Comparison of ENCODE assay signal across 11 cellular contexts in genomic region chr7:24653316-24654085, GRCh38.
DNase-seq lines count a peak whose midpoint lies in the region; ATAC-seq and TF ChIP-seq lines count a peak whose summit lies in the region.
"Had no signal": no experiment of that assay in that cellular context is flagged by ENCODE, and none has a peak within 500 bp of the region (broad histone marks: within the 10 kb centered on the region; RNA-seq: fewer than 3 reads in every experiment).

No MANE protein-coding gene starts in this region.

- H3K27ac Mint-ChIP-seq in HFFc6 = peak overlapping the region; percentile 56; the same call in 1 of the 2 replicates
- H3K27ac Mint-ChIP-seq in brain = peak overlapping the region in 3 of 5 experiments; percentile 68 to 91 (median 74)

- H3K36me3 Mint-ChIP-seq in HFFc6 (ENCODE audit: low read depth) = no peaks in the 10 kb centered on the region
- H3K36me3 Mint-ChIP-seq in brain = peaks cover 31% of the 10 kb centered on the region

- no peak for ATAC-seq in esophagus mucosa

- peak overlapping the region; percentile 77 for H3K4me3 Mint-ChIP-seq in HFFc6
- peak overlapping the region in 3 of 5 experiments; percentile 14 to 84 (median 26) for H3K4me3 Mint-ChIP-seq in brain

- peak; percentile 30 for DNase-seq in AG20443 (ENCODE audit: low spot score)
- no peak for DNase-seq in HFFc6
- peak; percentile 61 for DNase-seq in myocyte (ENCODE audit: low read depth)
- DNase-seq in SIG-M5 treated with dmso at 0.1 percent for 504 hours (lab: John Stamatoyannopoulos, UW; ENCODE audit: unreplicated experiment) = no peak
- no peak for DNase-seq in NCI-H524 treated with DMSO at 0.1 percent for 48 hours (lab: John Stamatoyannopoulos, UW)
- DNase-seq in stimulated activated CD4-positive, alpha-beta T cell treated with anti-CD3 and anti-CD28 coated beads, Interleukin-4, amount 100 ng/mL, for 4 hours = no peak
- DNase-seq: HCEC 1CT, NCI-H1092, testis had no signal

- H3K27me3 Mint-ChIP-seq in HFFc6 (ENCODE audit: insufficient read depth) = no peaks in the 10 kb centered on the region
- H3K27me3 Mint-ChIP-seq in brain = no peaks in the 10 kb centered on the region

- peaks cover 10% of the 10 kb centered on the region for H3K4me1 Mint-ChIP-seq in HFFc6 (ENCODE audit: low read depth)
- H3K4me1 Mint-ChIP-seq in brain = peaks cover 15% of the 10 kb centered on the region

- no peaks in the 10 kb centered on the region for H3K9me3 Mint-ChIP-seq in HFFc6
- peaks cover 0 to 8% (median 5%) of the 10 kb centered on the region in 5 experiments for H3K9me3 Mint-ChIP-seq in brain

- TF ChIP-seq CTCF in HFFc6 (IDR thresholded peaks at IDR 0.05) (no peak), brain (conservative IDR thresholded peaks at IDR 0.05) (no peak)

Comparison
In these comparisons a context has a peak if more than half of its experiments do, and no peak if none do; other contexts are left out.
1. DNase-seq: peak in AG20443 (single experiment) and myocyte (single experiment); none in HFFc6 (single experiment), SIG-M5 treated with dmso at 0.1 percent for 504 hours (single experiment), NCI-H524 treated with DMSO at 0.1 percent for 48 hours (single experiment) and stimulated activated CD4-positive, alpha-beta T cell treated with anti-CD3 and anti-CD28 coated beads, Interleukin-4, amount 100 ng/mL, for 4 hours (0 of 2).